In the genomic region with DNA sequence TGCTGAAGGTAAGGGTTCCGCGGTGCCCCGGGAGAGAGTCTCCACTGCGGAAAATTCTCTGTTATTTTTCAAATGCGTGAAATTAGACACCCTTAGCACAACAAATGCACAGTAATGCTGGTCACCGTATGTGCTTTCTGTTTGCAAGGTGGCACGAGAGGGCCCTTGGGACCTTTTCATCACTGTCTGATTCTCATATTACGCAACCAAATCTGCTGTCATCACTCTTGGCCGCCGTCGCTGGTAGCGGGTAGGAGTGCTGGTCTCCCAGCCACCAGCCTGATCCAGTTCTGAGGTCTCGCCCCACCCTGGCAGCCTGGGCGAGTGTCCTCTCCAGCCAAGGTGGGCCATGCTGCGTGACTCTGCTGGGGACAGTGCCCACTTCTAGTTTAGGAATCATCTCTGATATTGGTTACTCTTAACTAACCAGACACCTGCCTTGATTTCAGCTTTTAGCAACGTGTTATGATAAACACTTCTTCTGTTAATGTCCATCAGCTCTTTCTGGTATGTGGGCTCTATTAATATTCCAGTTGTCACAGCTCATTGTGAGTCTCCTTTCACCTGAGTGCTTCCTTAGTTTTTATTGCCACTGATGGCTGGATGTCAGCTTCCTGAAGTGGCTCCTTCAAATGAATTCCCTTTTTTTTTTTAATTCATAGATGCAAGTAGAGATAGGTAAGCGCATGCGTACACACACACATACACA, we compare ENCODE assay signal across 16 cellular contexts.
DNase-seq lines count a peak whose midpoint lies in the region; ATAC-seq, FAIRE-seq and TF ChIP-seq lines count a peak whose summit lies in the region.
"Had no signal": no experiment of that assay in that cellular context is flagged by ENCODE, and none has a peak within 500 bp of the region (broad histone marks: within the 10 kb centered on the region; RNA-seq: fewer than 3 reads in every experiment).

No MANE protein-coding gene starts in this region.

- intact Hi-C loops in heart right ventricle (cut with DNase I), result no loop called here

- no peak for TF ChIP-seq POLR2A in A549 (IDR thresholded peaks at IDR 0.05; ENCODE audit: low read length)

- H3K36me3 Mint-ChIP-seq in activated CD4-positive, alpha-beta memory T cell treated with anti-CD3 and anti-CD28 coated beads, Interleukin-2, amount 10 ng/mL, durations not matched to agents 7 days and 5 days (ENCODE audit: low read depth), result no peaks in the 10 kb centered on the region

- H3K4me2 ChIP-seq in A549, result no peak overlapping the region
- H3K4me2 ChIP-seq: KMS-11 had no signal

- peaks cover 0 to 42% (median 0%) of the 10 kb centered on the region in 9 donors for H3K36me3 ChIP-seq in heart right ventricle
- H3K36me3 ChIP-seq: cardiac muscle cell had no signal

- no peak overlapping the region for H3K27ac Mint-ChIP-seq in activated CD4-positive, alpha-beta memory T cell treated with anti-CD3 and anti-CD28 coated beads, Interleukin-2, amount 10 ng/mL, durations not matched to agents 7 days and 5 days
- H3K27ac Mint-ChIP-seq: activated CD4-positive, alpha-beta T cell treated with anti-CD3 and anti-CD28 coated beads, Interleukin-2, amount 10 ng/mL, durations not matched to agents 7 days and 5 days; activated naive CD8-positive, alpha-beta T cell treated with anti-CD3 and anti-CD28 coated beads, Interleukin-2, amount 50 U/mL, for 24 hours; activated T-cell treated with anti-CD3 and anti-CD28 coated beads, Interleukin-2, amount 50 U/mL, for 24 hours; endodermal cell had no signal

- 91% methylated on average over 18 of the region's 18 CpGs for WGBS in A549 (ENCODE audit: missing lambda C conversion rate)
- 61 to 73% methylated on average over 18 of the region's 18 CpGs for WGBS in heart right ventricle, 2 donors

- no peaks in the 10 kb centered on the region for H3K4me1 Mint-ChIP-seq in activated CD4-positive, alpha-beta memory T cell treated with anti-CD3 and anti-CD28 coated beads, Interleukin-2, amount 10 ng/mL, durations not matched to agents 7 days and 5 days
- H3K4me1 Mint-ChIP-seq: activated CD4-positive, alpha-beta T cell treated with anti-CD3 and anti-CD28 coated beads, Interleukin-2, amount 10 ng/mL, durations not matched to agents 7 days and 5 days; activated naive CD8-positive, alpha-beta T cell treated with anti-CD3 and anti-CD28 coated beads, Interleukin-2, amount 50 U/mL, for 24 hours; endodermal cell had no signal

- H3K27ac ChIP-seq in A549 (no peak overlapping the region), heart right ventricle (no peak overlapping the region)
- H3K27ac ChIP-seq: cardiac muscle cell, KMS-11 had no signal

- ATAC-seq in A549, result no peak
- ATAC-seq in heart right ventricle, result peak in 7 of 8 donors; percentile 47 to 93 (median 74)
- ATAC-seq in HG03095 (IDR thresholded peaks at IDR 0.05; ENCODE audit: unreplicated experiment), result no peak
- ATAC-seq in HG03039 (IDR thresholded peaks at IDR 0.05; ENCODE audit: unreplicated experiment), result no peak
- ATAC-seq: activated naive CD8-positive, alpha-beta T cell treated with anti-CD3 and anti-CD28 coated beads, Interleukin-2, amount 50 U/mL, for 24 hours; stimulated activated naive CD8-positive, alpha-beta T cell treated with anti-CD3 and anti-CD28 coated beads, Interleukin-15, Interleukin-2, amounts not matched to agents 100 U/mL and 50 U/mL, for 24 hours had no signal

- no peak overlapping the region for H3K4me3 ChIP-seq in A549
- H3K4me3 ChIP-seq in heart right ventricle, result peak overlapping the region in 2 of 10 donors; percentile 10 to 12
- H3K4me3 ChIP-seq: cardiac muscle cell had no signal

- TF ChIP-seq EP300 in A549 (IDR thresholded peaks at IDR 0.05), result no peak

- TF ChIP-seq RAD21 in A549 (conservative IDR thresholded peaks at IDR 0.05 in 1 of 2, IDR thresholded peaks at IDR 0.05 in 1 of 2), result no peak

- H3K4me1 ChIP-seq in A549 (no peaks in the 10 kb centered on the region), heart right ventricle (peaks cover 0 to 4% (median 0%) of the 10 kb centered on the region in 9 donors)

- DNase-seq in A549 (ENCODE audit: low read depth in 1 of 2, low spot score in 1 of 2) (no peak), HEK293T (ENCODE audit: extremely low spot score) (no peak), NCI-H2196 (lab: John Stamatoyannopoulos, UW; ENCODE audit: unreplicated experiment) (peak; percentile 38), heart right ventricle (peak; percentile 31 to 38), GM19239 (ENCODE audit: insufficient read length, low spot score) (no peak)
- DNase-seq in activated CD4-positive, alpha-beta memory T cell treated with anti-CD3 and anti-CD28 coated beads, Interleukin-2, amount 10 ng/mL, durations not matched to agents 7 days and 5 days, result no peak
- DNase-seq: activated CD4-positive, alpha-beta T cell treated with anti-CD3 and anti-CD28 coated beads, Interleukin-2, amount 10 ng/mL, durations not matched to agents 7 days and 5 days; activated naive CD8-positive, alpha-beta T cell treated with anti-CD3 and anti-CD28 coated beads, Interleukin-2, amount 50 U/mL, for 24 hours; activated T-cell treated with anti-CD3 and anti-CD28 coated beads, Interleukin-2, amount 50 U/mL, for 24 hours; endodermal cell; OCI-M1; stimulated activated naive CD8-positive, alpha-beta T cell treated with anti-CD3 and anti-CD28 coated beads, Interleukin-15, Interleukin-2, amounts not matched to agents 100 U/mL and 50 U/mL, for 24 hours had no signal

- no peaks in the 10 kb centered on the region for H3K9me3 Mint-ChIP-seq in activated CD4-positive, alpha-beta memory T cell treated with anti-CD3 and anti-CD28 coated beads, Interleukin-2, amount 10 ng/mL, durations not matched to agents 7 days and 5 days
- H3K9me3 Mint-ChIP-seq: activated CD4-positive, alpha-beta T cell treated with anti-CD3 and anti-CD28 coated beads, Interleukin-2, amount 10 ng/mL, durations not matched to agents 7 days and 5 days; activated naive CD8-positive, alpha-beta T cell treated with anti-CD3 and anti-CD28 coated beads, Interleukin-2, amount 50 U/mL, for 24 hours; activated T-cell treated with anti-CD3 and anti-CD28 coated beads, Interleukin-2, amount 50 U/mL, for 24 hours; endodermal cell had no signal

- no peak overlapping the region for H3K4me3 Mint-ChIP-seq in activated CD4-positive, alpha-beta memory T cell treated with anti-CD3 and anti-CD28 coated beads, Interleukin-2, amount 10 ng/mL, durations not matched to agents 7 days and 5 days
- H3K4me3 Mint-ChIP-seq: activated CD4-positive, alpha-beta T cell treated with anti-CD3 and anti-CD28 coated beads, Interleukin-2, amount 10 ng/mL, durations not matched to agents 7 days and 5 days; activated naive CD8-positive, alpha-beta T cell treated with anti-CD3 and anti-CD28 coated beads, Interleukin-2, amount 50 U/mL, for 24 hours; activated T-cell treated with anti-CD3 and anti-CD28 coated beads, Interleukin-2, amount 50 U/mL, for 24 hours; endodermal cell had no signal

- H3K9me3 ChIP-seq in A549, result no peaks in the 10 kb centered on the region
- no peaks in the 10 kb centered on the region for H3K9me3 ChIP-seq in heart right ventricle

- no peak for FAIRE-seq in A549 (lab: Jason Lieb, UNC)
- no peak for FAIRE-seq in GM19239 (lab: Jason Lieb, UNC)

- H3K27me3 ChIP-seq in heart right ventricle, result no peaks in the 10 kb centered on the region
- H3K27me3 ChIP-seq: cardiac muscle cell had no signal

- H3K27me3 Mint-ChIP-seq in activated CD4-positive, alpha-beta memory T cell treated with anti-CD3 and anti-CD28 coated beads, Interleukin-2, amount 10 ng/mL, durations not matched to agents 7 days and 5 days, result no peaks in the 10 kb centered on the region

- no peak for TF ChIP-seq CTCF in A549 (IDR thresholded peaks at IDR 0.05)
- TF ChIP-seq CTCF in heart right ventricle (IDR thresholded peaks at IDR 0.05), result no peak

- POLR2A ChIA-PET in A549 (lab: Yijun Ruan, JAX), result no interaction called here
- POLR2A ChIA-PET in HEK293T (lab: Yijun Ruan, JAX), result no interaction called here
- POLR2A ChIA-PET in activated CD4-positive, alpha-beta memory T cell treated with anti-CD3 and anti-CD28 coated beads, Interleukin-2, amount 10 ng/mL, durations not matched to agents 7 days and 5 days (lab: Charles Lee), result no interaction called here

- CTCF ChIA-PET in A549 (lab: Yijun Ruan, JAX) (interaction anchor here (0.6 to 1.7 kb wide), 2 partner anchors 10 to 1143 kb away, joined by 3 to 7 read pairs; no protein-coding TSS in a partner anchor), HEK293T (lab: Yijun Ruan, JAX) (no interaction called here)
- CTCF ChIA-PET in activated CD4-positive, alpha-beta memory T cell treated with anti-CD3 and anti-CD28 coated beads, Interleukin-2, amount 10 ng/mL, durations not matched to agents 7 days and 5 days (lab: Charles Lee), result no interaction called here

TF ChIP-seq in A549, 52 proteins besides CTCF, POLR2A, EP300 and RAD21:
- TF ChIP-seq ZNF302 (CRISPR knock-in tag; IDR thresholded peaks at IDR 0.05) (no peak), CEBPB (IDR thresholded peaks at IDR 0.05) (peak; percentile 43 to 62; a peak in 3 of 4 replicates)

TF ChIP-seq in HEK293T, 16 proteins besides CTCF, POLR2A, EP300 and RAD21:
- TF ChIP-seq FOXM1 (IDR thresholded peaks at IDR 0.05; ENCODE audit: borderline replicate concordance), result no peak
- TF ChIP-seq, protein P1, sequence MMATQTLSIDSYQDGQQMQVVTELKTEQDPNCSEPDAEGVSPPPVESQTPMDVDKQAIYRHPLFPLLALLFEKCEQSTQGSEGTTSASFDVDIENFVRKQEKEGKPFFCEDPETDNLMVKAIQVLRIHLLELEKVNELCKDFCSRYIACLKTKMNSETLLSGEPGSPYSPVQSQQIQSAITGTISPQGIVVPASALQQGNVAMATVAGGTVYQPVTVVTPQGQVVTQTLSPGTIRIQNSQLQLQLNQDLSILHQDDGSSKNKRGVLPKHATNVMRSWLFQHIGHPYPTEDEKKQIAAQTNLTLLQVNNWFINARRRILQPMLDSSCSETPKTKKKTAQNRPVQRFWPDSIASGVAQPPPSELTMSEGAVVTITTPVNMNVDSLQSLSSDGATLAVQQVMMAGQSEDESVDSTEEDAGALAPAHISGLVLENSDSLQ (IDR thresholded peaks at IDR 0.05), result peak; percentile 79

Comparison
In these comparisons a context has a peak if more than half of its experiments do, and no peak if none do; other contexts are left out.
1. ATAC-seq: peak in heart right ventricle (7 of 8); none in A549 (0 of 2), HG03095 (single experiment) and HG03039 (single experiment).
2. DNase-seq: peak in NCI-H2196 (single experiment) and heart right ventricle (2 of 2); none in A549 (0 of 2), HEK293T (single experiment), activated CD4-positive, alpha-beta memory T cell treated with anti-CD3 and anti-CD28 coated beads, Interleukin-2, amount 10 ng/mL, durations not matched to agents 7 days and 5 days (single experiment) and GM19239 (single experiment).